ENCODE assay signal across 9 cellular contexts in the genomic region with DNA sequence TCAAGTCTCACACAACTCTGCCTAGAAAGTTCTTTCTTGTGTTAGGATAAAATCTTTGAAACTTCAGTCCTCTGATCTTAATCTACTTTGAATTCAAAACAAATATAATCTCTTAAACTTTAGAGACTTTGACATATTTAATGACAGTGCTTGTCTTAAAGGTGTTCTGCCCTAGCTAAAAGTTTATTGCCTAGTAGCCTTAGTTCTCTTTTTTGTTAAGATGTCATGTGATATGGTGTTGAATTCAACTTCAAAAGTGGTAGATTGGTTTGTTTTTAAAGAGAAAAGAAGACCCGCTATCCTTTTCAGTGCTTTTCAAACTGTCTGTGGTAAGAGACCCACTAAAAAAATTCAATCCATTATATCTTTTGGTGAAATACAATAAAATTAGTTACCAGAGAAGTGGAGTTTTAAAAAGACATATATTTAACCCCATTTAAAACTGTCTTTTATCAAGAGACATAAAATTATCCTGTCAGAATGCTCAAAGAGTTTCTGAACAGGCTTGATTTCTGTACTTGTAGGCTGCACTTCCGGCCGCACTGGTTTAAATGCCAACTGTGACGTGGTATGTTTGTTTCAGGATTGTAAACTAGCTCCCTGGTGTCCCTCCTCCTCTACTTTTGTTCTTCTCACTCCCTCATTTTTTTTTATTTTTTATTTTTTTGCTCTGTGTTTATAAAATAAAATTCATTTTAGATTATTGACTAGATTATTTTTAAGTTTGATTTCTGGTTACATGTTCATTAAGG.
DNase-seq lines count a peak whose midpoint lies in the region; ATAC-seq, FAIRE-seq and TF ChIP-seq lines count a peak whose summit lies in the region.
"Had no signal": no experiment of that assay in that cellular context is flagged by ENCODE, and none has a peak within 500 bp of the region (broad histone marks: within the 10 kb centered on the region; RNA-seq: fewer than 3 reads in every experiment).

No MANE protein-coding gene starts in this region.

- intact Hi-C loops in CD4-positive, alpha-beta memory T cell (cut with micrococcal nuclease), result no loop called here

- H3K36me3 Mint-ChIP-seq in CD4-positive, alpha-beta memory T cell, result no peaks in the 10 kb centered on the region

- no peaks in the 10 kb centered on the region for H3K36me3 ChIP-seq in CD4-positive, alpha-beta memory T cell (ENCODE audit: insufficient read depth, low read length)

- CTCF ChIA-PET in CD4-positive, alpha-beta memory T cell (lab: Charles Lee; ENCODE audit: partially characterized antibody), result no interaction called here

- peak overlapping the region in 6 of 7 donors; percentile 7 to 47 (median 30) for H3K27ac Mint-ChIP-seq in CD4-positive, alpha-beta memory T cell

- TF ChIP-seq CTCF in fibroblast of mammary gland (conservative IDR thresholded peaks at IDR 0.05; ENCODE audit: control insufficient read depth, insufficient read depth, low read depth, low read length), result no peak

- peak overlapping the region in 3 of 8 donors; percentile 13 to 23 (median 17) for H3K4me3 Mint-ChIP-seq in CD4-positive, alpha-beta memory T cell

- no peak overlapping the region for H3K27ac ChIP-seq in CD4-positive, alpha-beta memory T cell (ENCODE audit: low read depth, low read length)

- POLR2A ChIA-PET in CD4-positive, alpha-beta memory T cell (lab: Charles Lee; ENCODE audit: partially characterized antibody), result no interaction called here

- peaks cover 21% of the 10 kb centered on the region for H3K4me1 ChIP-seq in CD4-positive, alpha-beta memory T cell (ENCODE audit: insufficient read depth, low read length)

- H3K9me3 ChIP-seq in CD4-positive, alpha-beta memory T cell (ENCODE audit: control insufficient read depth in 1 of 2, low read length in 2 of 2), result no peaks in the 10 kb centered on the region

- H3K4me3 ChIP-seq in CD4-positive, alpha-beta memory T cell (ENCODE audit: low read length in 2 of 2), result no peak overlapping the region
- H3K4me3 ChIP-seq in fibroblast of mammary gland (ENCODE audit: control insufficient read depth, low read depth, low read length), result no peak overlapping the region

- ATAC-seq in GM19035 (IDR thresholded peaks at IDR 0.05; ENCODE audit: unreplicated experiment) (no peak), GM21381 (IDR thresholded peaks at IDR 0.05; ENCODE audit: unreplicated experiment) (no peak), HG03439 (IDR thresholded peaks at IDR 0.05; ENCODE audit: unreplicated experiment) (no peak)

- no peaks in the 10 kb centered on the region for H3K27me3 ChIP-seq in CD4-positive, alpha-beta memory T cell (ENCODE audit: insufficient read depth, low read length)

- no peak for FAIRE-seq in RCC 7860 (lab: Jason Lieb, UNC)
- FAIRE-seq: TTC549 had no signal

- no peaks in the 10 kb centered on the region for H3K9me3 Mint-ChIP-seq in CD4-positive, alpha-beta memory T cell

- no peaks in the 10 kb centered on the region for H3K27me3 Mint-ChIP-seq in CD4-positive, alpha-beta memory T cell

- peak in 2 of 5 donors; percentile 6 to 34 for DNase-seq in CD4-positive, alpha-beta memory T cell
- DNase-seq in OCI-M1 (lab: John Stamatoyannopoulos, UW) (peak; percentile 46), fibroblast of mammary gland (ENCODE audit: low read depth) (peak; percentile 28), occipital lobe (lab: John Stamatoyannopoulos, UW) (peak; percentile 1), RCC 7860 (ENCODE audit: low spot score) (no peak)

- peaks cover 33 to 63% (median 44%) of the 10 kb centered on the region in 4 donors for H3K4me1 Mint-ChIP-seq in CD4-positive, alpha-beta memory T cell
